In the genomic region with DNA sequence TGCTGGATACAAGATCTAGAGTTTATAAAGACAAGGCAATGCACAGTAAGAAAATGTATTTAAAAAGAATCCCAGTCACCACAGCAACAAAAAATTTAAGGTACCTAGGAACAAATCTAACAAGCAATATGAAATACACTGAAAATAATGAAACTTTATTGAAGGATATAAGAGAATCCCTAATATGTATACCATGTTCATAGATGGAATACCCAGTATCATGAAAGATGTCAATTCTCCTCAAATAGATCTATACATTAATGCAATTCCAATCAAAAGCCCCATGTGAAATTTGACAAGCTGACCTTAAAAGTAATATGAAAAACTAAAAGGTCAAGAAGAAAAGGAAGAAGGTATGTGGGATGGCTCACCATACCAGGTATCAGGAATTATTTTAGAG, we compare ENCODE assay signal across 32 cellular contexts.
"Had no signal": no experiment of that assay in that cellular context is flagged by ENCODE, and none has a peak within 500 bp of the region (broad histone marks: within the 10 kb centered on the region; RNA-seq: fewer than 3 reads in every experiment).

No MANE protein-coding gene starts in this region.

- H3K4me1 ChIP-seq: adrenal gland, ascending aorta, body of pancreas, breast epithelium had no signal

- DNase-seq: activated effector memory CD4-positive, alpha-beta T cell treated with anti-CD3 and anti-CD28 coated beads, Interleukin-2, amount 50 U/mL, for 16 hours; activated effector memory CD4-positive, alpha-beta T cell treated with Interleukin-2 at 50 U/mL for 16 hours; activated gamma-delta T cell; activated gamma-delta T cell treated with Interleukin-2 at 50 U/mL for 16 hours; activated naive CD4-positive, alpha-beta T cell; activated naive CD4-positive, alpha-beta T cell treated with anti-CD3 and anti-CD28 coated beads for 36 hours; activated naive CD4-positive, alpha-beta T cell treated with anti-CD3 and anti-CD28 coated beads, Interleukin-2, amount 10 ng/mL, durations not matched to agents 7 days and 5 days; activated naive CD4-positive, alpha-beta T cell treated with anti-CD3 and anti-CD28 coated beads, Interleukin-2, amount 50 U/mL, for 16 hours; activated naive CD4-positive, alpha-beta T cell treated with Interleukin-2 at 50 U/mL for 16 hours; activated naive CD8-positive, alpha-beta T cell treated with anti-CD3 and anti-CD28 coated beads for 36 hours; activated naive CD8-positive, alpha-beta T cell treated with anti-CD3 and anti-CD28 coated beads, Interleukin-2, amount 10 ng/mL, durations not matched to agents 7 days and 5 days; activated naive CD8-positive, alpha-beta T cell treated with anti-CD3 and anti-CD28 coated beads, Interleukin-2, amount 50 U/mL, for 24 hours; activated T-cell treated with anti-CD3 and anti-CD28 coated beads, Interleukin-2, amount 50 U/mL, for 24 hours; activated T-cell treated with anti-CD3 and anti-CD28 coated beads, Interleukin-2, amount 50 U/mL, for 4 hours; activated T-cell treated with anti-CD3 and anti-CD28 coated beads, Interleukin-2, amount 50 U/mL, for 48 hours; activated T-cell treated with anti-CD3 and anti-CD28 coated beads, Interleukin-2, amount 50 U/mL, for 72 hours; adrenal gland; amniotic stem cell; amygdala; anterior cingulate cortex; aorta; body of pancreas; brain microvascular endothelial cell; caudate nucleus; central memory CD4-positive, alpha-beta T cell; cerebellar nuclear complex had no signal

- H3K9me3 ChIP-seq: adrenal gland, ascending aorta, body of pancreas, breast epithelium had no signal

- H3K4me3 ChIP-seq: adrenal gland, ascending aorta, body of pancreas, breast epithelium, cardiac muscle cell had no signal

- FAIRE-seq: bronchial epithelial cell had no signal

- H3K27me3 ChIP-seq: adrenal gland, ascending aorta, body of pancreas, brain microvascular endothelial cell, breast epithelium, cardiac muscle cell had no signal

- H3K27ac ChIP-seq: adrenal gland, ascending aorta, body of pancreas, brain microvascular endothelial cell, breast epithelium, cardiac muscle cell had no signal

- ATAC-seq: activated naive CD4-positive, alpha-beta T cell treated with anti-CD3 and anti-CD28 coated beads, Interleukin-2, amount 50 U/mL, for 72 hours; activated naive CD8-positive, alpha-beta T cell treated with anti-CD3 and anti-CD28 coated beads, Interleukin-2, amount 50 U/mL, for 24 hours; activated T-cell treated with anti-CD3 and anti-CD28 coated beads, Interleukin-2, amount 50 U/mL, for 4 hours; activated T-cell treated with anti-CD3 and anti-CD28 coated beads, Interleukin-2, amount 50 U/mL, for 72 hours; activated T-helper 17 cell treated with anti-CD3 and anti-CD28 coated beads, Interleukin-2, amount 50 U/mL, for 72 hours; body of pancreas had no signal

- H3K36me3 ChIP-seq: adrenal gland, cardiac muscle cell had no signal
